ENCODE assay signal across 2 cellular contexts in the genomic region with DNA sequence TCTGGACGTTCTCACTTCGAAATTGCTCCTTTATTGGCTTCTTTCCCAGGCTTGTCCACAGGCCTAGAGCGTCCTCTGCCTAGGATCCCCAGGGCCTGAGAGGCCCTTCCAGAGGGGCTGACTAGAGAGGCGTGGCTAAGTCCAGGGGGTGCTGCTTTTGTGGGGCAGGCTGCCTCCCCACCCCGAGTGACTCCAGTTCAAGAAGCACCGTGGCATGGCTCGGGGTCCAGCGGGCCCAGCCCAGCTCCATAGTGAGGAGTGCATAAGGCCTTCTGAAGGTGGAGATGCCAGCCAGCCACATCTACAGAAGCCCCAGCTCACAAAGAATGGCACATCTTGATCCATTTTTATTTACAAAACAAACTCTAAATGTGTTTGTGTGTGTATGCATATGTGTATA.
TF ChIP-seq lines count a peak whose summit lies in the region.

No MANE protein-coding gene starts in this region.

TF ChIP-seq in IMR-90, 13 proteins besides CTCF, POLR2A, EP300 and RAD21:
- TF ChIP-seq CHD1 (IDR thresholded peaks at IDR 0.05; ENCODE audit: low read depth, low read length) (no peak), ELK1 (IDR thresholded peaks at IDR 0.05; ENCODE audit: borderline replicate concordance, low read depth, low read length) (no peak), MAFK (IDR thresholded peaks at IDR 0.05; ENCODE audit: low read depth, low read length) (no peak), BHLHE40 (IDR thresholded peaks at IDR 0.05; ENCODE audit: low read depth, low read length) (no peak)
TF ChIP-seq in IMR-90: peak in this region for 0.

TF ChIP-seq in HepG2, 621 proteins besides CTCF, POLR2A, EP300 and RAD21:
- TF ChIP-seq NRL (CRISPR knock-in tag; IDR thresholded peaks at IDR 0.05; ENCODE audit: borderline replicate concordance), result no peak
- no peak for TF ChIP-seq RELA (CRISPR knock-in tag; IDR thresholded peaks at IDR 0.05)
- TF ChIP-seq SAP130 (CRISPR knock-in tag; IDR thresholded peaks at IDR 0.05; ENCODE audit: low read depth), result no peak
- no peak for TF ChIP-seq NFIB (CRISPR knock-in tag; IDR thresholded peaks at IDR 0.05; ENCODE audit: borderline replicate concordance)
- TF ChIP-seq POLR2AphosphoS5 (IDR thresholded peaks at IDR 0.05; ENCODE audit: low read depth, low read length), result no peak
- no peak for TF ChIP-seq SMARCC2 (IDR thresholded peaks at IDR 0.05)
- no peak for TF ChIP-seq ZNF530 (CRISPR knock-in tag; IDR thresholded peaks at IDR 0.05; ENCODE audit: low read depth)
- no peak for TF ChIP-seq ZNF629 (CRISPR knock-in tag; conservative IDR thresholded peaks at IDR 0.05)
- no peak for TF ChIP-seq NFYB (CRISPR knock-in tag; IDR thresholded peaks at IDR 0.05)
- TF ChIP-seq SNAPC2 (CRISPR knock-in tag; IDR thresholded peaks at IDR 0.05), result no peak
- TF ChIP-seq PBX2 (CRISPR knock-in tag; IDR thresholded peaks at IDR 0.05), result no peak
